13 cellular contexts compared by ENCODE assay signal in the genomic region with DNA sequence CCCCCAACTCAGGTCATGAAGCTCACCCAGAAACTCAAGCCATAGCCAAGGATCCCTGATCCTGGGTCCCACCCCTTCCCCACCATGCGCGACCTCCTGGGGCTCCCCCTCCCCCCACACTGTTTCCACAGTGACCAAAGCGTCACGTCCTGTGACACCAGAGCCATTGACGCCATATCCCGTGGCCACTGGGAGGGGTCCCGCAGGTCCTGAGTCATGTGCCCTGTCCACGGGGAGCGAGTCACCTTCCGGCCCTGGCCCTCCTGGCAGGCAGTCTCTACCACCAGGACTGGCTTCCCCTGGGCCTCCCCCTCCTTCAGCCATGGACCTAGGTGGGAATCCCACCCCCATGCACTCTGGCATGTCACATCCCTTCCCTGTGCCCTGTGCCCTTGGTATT. TPM values are rescaled to one million over a fixed set of nuclear protein-coding genes. Genes with fewer than 3 reads are reported as not detected.
A peak's percentile ranks its signal among the peaks of the same experiment; 100 is the strongest.
DNase-seq lines count a peak whose midpoint lies in the region; FAIRE-seq and TF ChIP-seq lines count a peak whose summit lies in the region.
"Had no signal": no experiment of that assay in that cellular context is flagged by ENCODE, and none has a peak within 500 bp of the region (broad histone marks: within the 10 kb centered on the region; RNA-seq: fewer than 3 reads in every experiment).

No MANE protein-coding gene starts in this region.

- DNase-seq in ACHN: peak; percentile 69
- DNase-seq in NCI-H460 (ENCODE audit: extremely low read depth, low read depth): peak; percentile 67
- peak; percentile 90 for DNase-seq in endothelial cell of umbilical vein (ENCODE audit: low read depth, low spot score)
- no peak for DNase-seq in activated CD4-positive, alpha-beta T cell treated with anti-CD3 and anti-CD28 coated beads, Interleukin-2, amount 50 U/mL, for 4 hours
- no peak for DNase-seq in GF-D8 (lab: John Stamatoyannopoulos, UW)
- no peak for DNase-seq in iPS-NIHi11 (ENCODE audit: low spot score)
- no peak for DNase-seq in GDM1 (lab: John Stamatoyannopoulos, UW)
- DNase-seq: NCI-H1417 had no signal

- H3K9me3 ChIP-seq in endothelial cell of umbilical vein (replicated peaks; ENCODE audit: control insufficient read depth, insufficient read depth, low read length) (no peaks in the 10 kb centered on the region), muscle layer of duodenum (ENCODE audit: control insufficient read depth in 1 of 2, low read length in 2 of 2) (no peaks in the 10 kb centered on the region)
- H3K9me3 ChIP-seq: pancreas had no signal

- peaks cover 57% of the 10 kb centered on the region for H3K4me1 ChIP-seq in endothelial cell of umbilical vein (ENCODE audit: control insufficient read depth, extremely low read depth, insufficient read depth, low read length)
- H3K4me1 ChIP-seq in muscle layer of duodenum (ENCODE audit: control insufficient read depth in 1 of 2, insufficient read depth in 2 of 2, low read length in 2 of 2): peaks cover 14 to 18% of the 10 kb centered on the region in 2 donors

- peaks cover 0 to 19% of the 10 kb centered on the region in 2 experiments for H3K36me3 ChIP-seq in endothelial cell of umbilical vein (ENCODE audit: control insufficient read depth in 2 of 2, extremely low read depth in 1 of 2, insufficient read depth in 2 of 2, low read length in 2 of 2)
- no peaks in the 10 kb centered on the region for H3K36me3 ChIP-seq in muscle layer of duodenum (ENCODE audit: control insufficient read depth in 1 of 2, insufficient read depth in 2 of 2, low read length in 2 of 2)
- H3K36me3 ChIP-seq: pancreas had no signal

- peak overlapping the region; percentile 72 for H3K9ac ChIP-seq in endothelial cell of umbilical vein (replicated peaks; ENCODE audit: extremely low read depth, insufficient read depth, low read length)

- intact Hi-C loops in endothelial cell of umbilical vein (cut with micrococcal nuclease): loop anchor here (2.0 kb wide), 1 partner anchor 18 kb away; no protein-coding TSS in a partner anchor

- H2AFZ ChIP-seq in endothelial cell of umbilical vein (ENCODE audit: low read depth, low read length): no peak overlapping the region

- H3K79me2 ChIP-seq in endothelial cell of umbilical vein (ENCODE audit: control insufficient read depth, insufficient read depth, low read length): peaks cover 51% of the 10 kb centered on the region

- dilution Hi-C loops in endothelial cell of umbilical vein (cut with MboI; ENCODE audit: extremely low pct_ligation_motif_present, low sequenced_read_pairs): no loop called here

- H3K4me2 ChIP-seq in endothelial cell of umbilical vein (ENCODE audit: insufficient read depth, low read length): peak overlapping the region; percentile 23

- BruUV-seq in endothelial cell of umbilical vein (replicated peaks; lab: Mats Ljungman, UMichigan): no TSS peak

- peak overlapping the region; percentile 99 for H3K27ac ChIP-seq in endothelial cell of umbilical vein (ENCODE audit: insufficient read depth, low read depth, low read length)
- peak overlapping the region; percentile 26 for H3K27ac ChIP-seq in muscle layer of duodenum (ENCODE audit: low read length)
- H3K27ac ChIP-seq: C4-2B had no signal

- POLR2A ChIA-PET in endothelial cell of umbilical vein (lab: Charles Lee): no interaction called here

- CTCF ChIA-PET in endothelial cell of umbilical vein (lab: Charles Lee): interaction anchor here (1.4 kb wide), 1 partner anchor 12 kb away, joined by 3 read pairs; no protein-coding TSS in a partner anchor

- peak; percentile 60 for TF ChIP-seq POLR2A in endothelial cell of umbilical vein (IDR thresholded peaks at IDR 0.05; ENCODE audit: low read depth, low read length)

- FAIRE-seq in endothelial cell of umbilical vein (lab: Jason Lieb, UNC): peak; percentile 92
- FAIRE-seq: pancreas had no signal

- TF ChIP-seq CTCF in endothelial cell of umbilical vein (IDR thresholded peaks at IDR 0.05; ENCODE audit: extremely low read depth in 1 of 2, insufficient read depth in 1 of 2, low read depth in 1 of 2, low read length in 2 of 2): no peak

- H4K20me1 ChIP-seq in endothelial cell of umbilical vein (replicated peaks; ENCODE audit: control insufficient read depth, extremely low read depth, insufficient read depth, low read length): no peaks in the 10 kb centered on the region

- H3K27me3 ChIP-seq in endothelial cell of umbilical vein (ENCODE audit: control insufficient read depth in 2 of 2, insufficient read depth in 2 of 2, low read length in 2 of 2) (no peaks in the 10 kb centered on the region), muscle layer of duodenum (ENCODE audit: low read depth, low read length) (no peaks in the 10 kb centered on the region)
- H3K27me3 ChIP-seq: pancreas had no signal

- H3K9me1 ChIP-seq in endothelial cell of umbilical vein (replicated peaks; ENCODE audit: control insufficient read depth, extremely low read depth, insufficient read depth, low read length): no peaks in the 10 kb centered on the region

- no peak overlapping the region for H3K4me3 ChIP-seq in endothelial cell of umbilical vein (replicated peaks in 1 of 3; ENCODE audit: insufficient read depth in 1 of 3, low read depth in 1 of 3, low read length in 3 of 3)
- no peak overlapping the region for H3K4me3 ChIP-seq in muscle layer of duodenum (ENCODE audit: low read depth in 1 of 2, low read length in 2 of 2)
- H3K4me3 ChIP-seq: pancreas had no signal

- in situ Hi-C loops in ACHN (cut with HindIII; ENCODE audit: low pct_ligation_motif_present, low pct_unique_long_range_greater_than_20kb, low sequenced_read_pairs): no loop called here

TF ChIP-seq in endothelial cell of umbilical vein, 7 proteins besides CTCF, POLR2A, EP300 and RAD21:
- TF ChIP-seq GATA2 (IDR thresholded peaks at IDR 0.05; ENCODE audit: insufficient read depth, insufficient read length, low read depth, low read length) (peak; percentile 10), EZH2 (IDR thresholded peaks at IDR 0.05; ENCODE audit: borderline replicate concordance, low read depth, low read length, severe bottlenecking) (no peak), POLR2AphosphoS5 (IDR thresholded peaks at IDR 0.05; ENCODE audit: insufficient read depth, low read depth, low read length) (peak; percentile 80), MAX (IDR thresholded peaks at IDR 0.05; ENCODE audit: insufficient read depth, insufficient read length) (peak; percentile 80), MYC (IDR thresholded peaks at IDR 0.05; ENCODE audit: low read depth, low read length) (no peak), FOS (IDR thresholded peaks at IDR 0.05; ENCODE audit: borderline replicate concordance, insufficient read depth, low read length) (peak; percentile 91), JUN (IDR thresholded peaks at IDR 0.05; ENCODE audit: borderline replicate concordance, insufficient read depth, insufficient read length, low read depth) (peak; percentile 64)
TF ChIP-seq in endothelial cell of umbilical vein: peak in this region for 5.

RNA-seq across cellular contexts. Expression of gene SEMA3F, which starts 15.6 kb away (rescaled TPM):
- total RNA-seq in NCI-H460 (2014; rRNA removed; shearing (Covaris generic)): 4.4 and 5.4 TPM in 2 replicates
- polyA plus RNA-seq in NCI-H460 (2014; cell fraction: nucleus; rRNA removed): 3.3 and 3.6 TPM in 2 replicates
- 99.1 and 143 TPM in 2 replicates for total RNA-seq in endothelial cell of umbilical vein
- polyA plus RNA-seq in endothelial cell of umbilical vein: 64.8 and 65.8 TPM in 2 replicates
- 52.6 and 61.9 TPM in 2 replicates for polyA plus RNA-seq in endothelial cell of umbilical vein (2011; cell fraction: cytosol; rRNA removed)
- polyA plus RNA-seq in endothelial cell of umbilical vein (2011; cell fraction: nucleus; rRNA removed): 74.4 and 75.9 TPM in 2 replicates
- polyA plus RNA-seq in endothelial cell of umbilical vein (2012): 91.4 and 101 TPM in 2 replicates
- polyA minus RNA-seq in endothelial cell of umbilical vein: 84.2 and 86.5 TPM in 2 replicates
- polyA minus RNA-seq in endothelial cell of umbilical vein (2011; cell fraction: cytosol; rRNA and poly(A)+ RNA removed): 32.9 TPM
- 35.4 and 43.0 TPM in 2 replicates for polyA minus RNA-seq in endothelial cell of umbilical vein (2011; cell fraction: nucleus; rRNA and poly(A)+ RNA removed)

RNA-seq across cellular contexts. Expression of gene GNAT1, which starts 20.7 kb away (rescaled TPM):
- total RNA-seq in NCI-H460 (2014; rRNA removed; shearing (Covaris generic)): not detected in 2 replicates
- polyA plus RNA-seq in NCI-H460 (2014; cell fraction: nucleus; rRNA removed): not detected in 2 replicates
- 0.77 and 0.78 TPM in 2 replicates for total RNA-seq in endothelial cell of umbilical vein
- 0.05 TPM in 1 of 2 replicates, not detected in the other for polyA plus RNA-seq in endothelial cell of umbilical vein
- 0.03 TPM in 1 of 2 replicates, not detected in the other for polyA plus RNA-seq in endothelial cell of umbilical vein (2011; cell fraction: cytosol; rRNA removed)
- 0.40 and 0.55 TPM in 2 replicates for polyA plus RNA-seq in endothelial cell of umbilical vein (2011; cell fraction: nucleus; rRNA removed)
- polyA plus RNA-seq in endothelial cell of umbilical vein (2012): 0.16 TPM in 1 of 2 replicates, not detected in the other
- not detected in 2 replicates for polyA minus RNA-seq in endothelial cell of umbilical vein
- not detected for polyA minus RNA-seq in endothelial cell of umbilical vein (2011; cell fraction: cytosol; rRNA and poly(A)+ RNA removed)
- polyA minus RNA-seq in endothelial cell of umbilical vein (2011; cell fraction: nucleus; rRNA and poly(A)+ RNA removed): 0.14 and 0.34 TPM in 2 replicates
- total RNA-seq: epithelial cell of proximal tubule; pancreas; T-helper 1 cell treated with Interleukin-12 subunit alpha and Interleukin-12 subunit beta and Interleukin-4 antibody, amounts not matched to agents 30 ng/mL and 1 ng/mL, for 36 hours had no signal
- polyA plus RNA-seq: pancreas had no signal

RNA-seq across cellular contexts. Expression of gene SLC38A3, which starts 34.4 kb away (rescaled TPM):
- total RNA-seq in NCI-H460 (2014; rRNA removed; shearing (Covaris generic)): 0.09 and 0.27 TPM in 2 replicates
- 0.60 TPM in 1 of 2 replicates, not detected in the other for polyA plus RNA-seq in NCI-H460 (2014; cell fraction: nucleus; rRNA removed)
- 0.60 and 0.65 TPM in 2 replicates for total RNA-seq in endothelial cell of umbilical vein
- 0.94 and 1.1 TPM in 2 replicates for polyA plus RNA-seq in endothelial cell of umbilical vein
- 0.21 and 0.23 TPM in 2 replicates for polyA plus RNA-seq in endothelial cell of umbilical vein (2011; cell fraction: cytosol; rRNA removed)
- 1.0 and 1.2 TPM in 2 replicates for polyA plus RNA-seq in endothelial cell of umbilical vein (2011; cell fraction: nucleus; rRNA removed)
- polyA plus RNA-seq in endothelial cell of umbilical vein (2012): 0.24 TPM in 1 of 2 replicates, not detected in the other
- not detected in 2 replicates for polyA minus RNA-seq in endothelial cell of umbilical vein
- polyA minus RNA-seq in endothelial cell of umbilical vein (2011; cell fraction: cytosol; rRNA and poly(A)+ RNA removed): not detected
- 0.72 and 0.77 TPM in 2 replicates for polyA minus RNA-seq in endothelial cell of umbilical vein (2011; cell fraction: nucleus; rRNA and poly(A)+ RNA removed)
- total RNA-seq: epithelial cell of proximal tubule; T-helper 1 cell treated with Interleukin-12 subunit alpha and Interleukin-12 subunit beta and Interleukin-4 antibody, amounts not matched to agents 30 ng/mL and 1 ng/mL, for 36 hours had no signal

Comparison
In these comparisons a context has a peak if more than half of its experiments do, and no peak if none do; other contexts are left out.
1. DNase-seq: peak in ACHN (single experiment), NCI-H460 (single experiment) and endothelial cell of umbilical vein (single experiment); none in activated CD4-positive, alpha-beta T cell treated with anti-CD3 and anti-CD28 coated beads, Interleukin-2, amount 50 U/mL, for 4 hours (0 of 2), GF-D8 (single experiment), iPS-NIHi11 (single experiment) and GDM1 (single experiment).
2. RNA of gene SEMA3F, which starts 15.6 kb away (total RNA-seq): 99.1 to 143 TPM in endothelial cell of umbilical vein; 4.4 to 5.4 TPM in NCI-H460; every median in the first group is over 10 times any median in the second.